13 cellular contexts compared by ENCODE assay signal in the genomic region with DNA sequence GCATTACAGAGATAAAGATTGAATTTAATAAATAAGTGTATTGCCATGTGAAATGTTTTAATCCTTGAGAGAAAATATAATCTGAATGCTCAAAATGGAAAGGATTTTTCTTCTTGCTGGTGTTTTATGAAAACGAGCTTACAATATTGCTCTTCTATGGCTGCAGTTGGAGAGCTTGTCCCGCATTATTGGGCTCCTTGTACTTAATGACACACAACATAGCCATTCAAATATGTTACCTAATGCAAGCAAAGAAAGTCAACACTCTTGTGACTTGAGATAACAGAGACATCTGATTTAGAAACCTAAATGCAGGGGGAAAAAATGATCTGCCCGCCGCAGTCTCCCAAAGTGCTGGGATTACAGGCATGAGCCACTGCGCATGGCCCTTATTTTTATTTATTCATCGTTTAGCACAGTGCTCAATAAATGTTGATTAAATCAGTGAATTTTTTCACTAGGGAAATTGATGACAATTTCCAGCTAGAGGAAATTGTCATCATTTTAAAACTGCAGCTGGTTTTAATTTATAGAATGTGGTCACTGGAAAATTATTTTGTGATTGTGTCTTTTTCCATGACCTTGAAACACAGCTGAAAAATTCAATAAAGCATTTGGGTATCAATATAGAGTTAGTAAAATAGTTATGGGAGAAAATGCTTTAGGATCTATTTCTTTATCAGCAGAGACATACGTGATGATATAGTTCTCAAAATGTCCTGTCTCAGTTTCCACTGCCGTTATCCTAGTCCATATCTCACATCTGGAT. TPM values are rescaled to one million over a fixed set of nuclear protein-coding genes. Genes with fewer than 3 reads are reported as not detected.
A peak's percentile ranks its signal among the peaks of the same experiment; 100 is the strongest.
DNase-seq lines count a peak whose midpoint lies in the region; ATAC-seq and TF ChIP-seq lines count a peak whose summit lies in the region.
"Had no signal": no experiment of that assay in that cellular context is flagged by ENCODE, and none has a peak within 500 bp of the region (broad histone marks: within the 10 kb centered on the region; RNA-seq: fewer than 3 reads in every experiment).

No MANE protein-coding gene starts in this region.

- no peaks in the 10 kb centered on the region for H3K9me3 Mint-ChIP-seq in activated CD8-positive, alpha-beta T cell treated with anti-CD3 and anti-CD28 coated beads for 36 hours
- H3K9me3 Mint-ChIP-seq: activated T-cell treated with anti-CD3 and anti-CD28 coated beads, Interleukin-2, amount 50 U/mL, for 72 hours; T-helper 2 cell treated with Interferon-gamma antibody and Interleukin-4, amounts not matched to agents 5 μg/mL and 100 μg/mL, for 36 hours had no signal

- peak overlapping the region; percentile 52 for H2AFZ ChIP-seq in ACC112 (ENCODE audit: low read length, unreplicated experiment)
- no peak overlapping the region for H2AFZ ChIP-seq in OCI-LY7 (ENCODE audit: low read length)

- H3K9me3 ChIP-seq in OCI-LY7 (ENCODE audit: low read length) (no peaks in the 10 kb centered on the region), gastrocnemius medialis (no peaks in the 10 kb centered on the region), body of pancreas (no peaks in the 10 kb centered on the region)

- DNase-seq in OCI-LY7 (ENCODE audit: low spot score) (no peak), fibroblast of mammary gland (ENCODE audit: low read depth) (peak; percentile 21), gastrocnemius medialis (no peak), body of pancreas (no peak), H7 (no peak), SK-N-DZ (ENCODE audit: low spot score) (no peak)
- no peak for DNase-seq in activated CD8-positive, alpha-beta T cell treated with anti-CD3 and anti-CD28 coated beads for 36 hours
- DNase-seq: activated T-cell treated with anti-CD3 and anti-CD28 coated beads, Interleukin-2, amount 50 U/mL, for 72 hours; AML-193; NCI-H82; stimulated activated CD4-positive, alpha-beta T cell treated with anti-CD3 and anti-CD28 coated beads, Interleukin-2, amount 100 ng/mL, for 48 hours had no signal

- H3K27me3 ChIP-seq in ACC112 (ENCODE audit: insufficient read depth, low read length) (no peaks in the 10 kb centered on the region), gastrocnemius medialis (no peaks in the 10 kb centered on the region), body of pancreas (no peaks in the 10 kb centered on the region), H7 (ENCODE audit: control insufficient read depth, insufficient read depth, low read length) (peaks cover 12% of the 10 kb centered on the region)

- in situ Hi-C loops in gastrocnemius medialis (cut with MboI; ENCODE audit: low sequenced_read_pairs in 4 of 4), result no loop called here

- H3K4me3 ChIP-seq in ACC112 (ENCODE audit: low read depth, low read length) (peak overlapping the region; percentile 98), OCI-LY7 (ENCODE audit: low read depth, low read length, poor library complexity, severe bottlenecking) (no peak overlapping the region), fibroblast of mammary gland (ENCODE audit: control insufficient read depth, low read depth, low read length) (peak overlapping the region; percentile 21), gastrocnemius medialis (peak overlapping the region in 1 of 4 donors; percentile 79), body of pancreas (no peak overlapping the region), H7 (ENCODE audit: insufficient read depth, low read depth, low read length) (no peak overlapping the region)

- H3K36me3 ChIP-seq in ACC112 (ENCODE audit: insufficient read depth, low read length) (no peaks in the 10 kb centered on the region), OCI-LY7 (ENCODE audit: insufficient read depth, low read length) (peaks cover 17% of the 10 kb centered on the region), gastrocnemius medialis (no peaks in the 10 kb centered on the region), body of pancreas (replicated peaks in 1 of 2; ENCODE audit: insufficient read depth in 1 of 2, low read depth in 2 of 2) (no peaks in the 10 kb centered on the region), H7 (replicated peaks; ENCODE audit: control insufficient read depth, insufficient read depth, low read length) (no peaks in the 10 kb centered on the region)

- H3K4me2 ChIP-seq in OCI-LY7 (ENCODE audit: low read length), result peak overlapping the region; percentile 80

- H4K20me1 ChIP-seq in OCI-LY7 (ENCODE audit: insufficient read depth, low read length), result peaks cover 12% of the 10 kb centered on the region

- H3K4me3 Mint-ChIP-seq in activated CD8-positive, alpha-beta T cell treated with anti-CD3 and anti-CD28 coated beads for 36 hours, result no peak overlapping the region
- H3K4me3 Mint-ChIP-seq: T-helper 2 cell treated with Interferon-gamma antibody and Interleukin-4, amounts not matched to agents 5 μg/mL and 100 μg/mL, for 36 hours had no signal

- H3K27ac Mint-ChIP-seq in activated CD8-positive, alpha-beta T cell treated with anti-CD3 and anti-CD28 coated beads for 36 hours, result no peak overlapping the region
- H3K27ac Mint-ChIP-seq: activated T-cell treated with anti-CD3 and anti-CD28 coated beads, Interleukin-2, amount 50 U/mL, for 72 hours; T-helper 2 cell treated with Interferon-gamma antibody and Interleukin-4, amounts not matched to agents 5 μg/mL and 100 μg/mL, for 36 hours had no signal

- peaks cover 5% of the 10 kb centered on the region for H3K36me3 Mint-ChIP-seq in activated CD8-positive, alpha-beta T cell treated with anti-CD3 and anti-CD28 coated beads for 36 hours (ENCODE audit: low read depth)

- TF ChIP-seq POLR2A in gastrocnemius medialis (IDR thresholded peaks at IDR 0.05) (no peak), body of pancreas (IDR thresholded peaks at IDR 0.05) (no peak)

- 54 to 65% methylated on average over 8 of the region's 8 CpGs for WGBS in body of pancreas, 2 donors

- no TSS peak for BruUV-seq in OCI-LY7 (replicated peaks; lab: Mats Ljungman, UMichigan)

- H3K9me2 ChIP-seq in OCI-LY7 (ENCODE audit: insufficient read depth, low read length), result no peaks in the 10 kb centered on the region

- peaks cover 22% of the 10 kb centered on the region for H3K79me2 ChIP-seq in ACC112 (ENCODE audit: control insufficient read depth, insufficient read depth, low read length, unreplicated experiment)
- H3K79me2 ChIP-seq in OCI-LY7 (ENCODE audit: insufficient read depth, low read depth, low read length), result peaks cover 21% of the 10 kb centered on the region

- TF ChIP-seq CTCF in OCI-LY7 (conservative IDR thresholded peaks at IDR 0.05; ENCODE audit: low read length) (no peak), fibroblast of mammary gland (conservative IDR thresholded peaks at IDR 0.05; ENCODE audit: control insufficient read depth, insufficient read depth, low read depth, low read length) (no peak), gastrocnemius medialis (IDR thresholded peaks at IDR 0.05 in 4 of 5, conservative IDR thresholded peaks at IDR 0.05 in 1 of 5) (no peak), body of pancreas (IDR thresholded peaks at IDR 0.05) (no peak)
- no peak for TF ChIP-seq CTCF in activated CD8-positive, alpha-beta T cell treated with anti-CD3 and anti-CD28 coated beads for 36 hours (IDR thresholded peaks at IDR 0.05)

- ATAC-seq in gastrocnemius medialis (no peak), body of pancreas (no peak)
- no peak for ATAC-seq in activated CD8-positive, alpha-beta T cell treated with anti-CD3 and anti-CD28 coated beads for 36 hours
- ATAC-seq: activated T-cell treated with anti-CD3 and anti-CD28 coated beads, Interleukin-2, amount 50 U/mL, for 72 hours had no signal

- CTCF ChIA-PET in OCI-LY7 (lab: Charles Lee; ENCODE audit: unreplicated experiment), result no interaction called here
- CTCF ChIA-PET in activated CD8-positive, alpha-beta T cell treated with anti-CD3 and anti-CD28 coated beads for 36 hours (lab: Charles Lee), result interaction anchor here (0.7 to 1.8 kb wide), 4 partner anchors 8 to 59 kb away, joined by 3 to 4 read pairs (median 3); no protein-coding TSS in a partner anchor

- H3K27ac ChIP-seq in ACC112 (ENCODE audit: low read depth, low read length), result peak overlapping the region; percentile 64
- H3K27ac ChIP-seq in OCI-LY7 (ENCODE audit: low read depth, low read length, poor library complexity, severe bottlenecking), result no peak overlapping the region
- H3K27ac ChIP-seq in gastrocnemius medialis, result peak overlapping the region; percentile 79 to 93 (median 90)
- H3K27ac ChIP-seq in body of pancreas, result peak overlapping the region in 1 of 4 donors; percentile 91

- peaks cover 13% of the 10 kb centered on the region for H3K27me3 Mint-ChIP-seq in activated CD8-positive, alpha-beta T cell treated with anti-CD3 and anti-CD28 coated beads for 36 hours

- peaks cover 11% of the 10 kb centered on the region for H3K4me1 ChIP-seq in ACC112 (ENCODE audit: control insufficient read depth, insufficient read depth, low read length, unreplicated experiment)
- H3K4me1 ChIP-seq in OCI-LY7 (ENCODE audit: insufficient read depth, low read length, poor library complexity, severe bottlenecking), result peaks cover 27% of the 10 kb centered on the region
- H3K4me1 ChIP-seq in gastrocnemius medialis, result peaks cover 10 to 19% of the 10 kb centered on the region in 2 donors
- peaks cover 22% of the 10 kb centered on the region for H3K4me1 ChIP-seq in body of pancreas

- intact Hi-C loops in OCI-LY7 (cut with micrococcal nuclease; ENCODE audit: unreplicated experiment) (no loop called here), gastrocnemius medialis (cut with DNase I; ENCODE audit: low total_unique reads) (no loop called here), body of pancreas (cut with DNase I) (no loop called here)
- intact Hi-C loops in activated CD8-positive, alpha-beta T cell treated with anti-CD3 and anti-CD28 coated beads for 36 hours (cut with micrococcal nuclease), result no loop called here

- POLR2A ChIA-PET in OCI-LY7 (lab: Charles Lee), result interaction anchor here (0.6 to 17.9 kb wide), 9 partner anchors 8 to 63 kb away, joined by 3 to 365 read pairs (median 4); no protein-coding TSS in a partner anchor
- POLR2A ChIA-PET in activated CD8-positive, alpha-beta T cell treated with anti-CD3 and anti-CD28 coated beads for 36 hours (lab: Charles Lee), result no interaction called here

- peaks cover 18% of the 10 kb centered on the region for H3K4me1 Mint-ChIP-seq in activated CD8-positive, alpha-beta T cell treated with anti-CD3 and anti-CD28 coated beads for 36 hours (ENCODE audit: low read depth)

RNA-seq across cellular contexts. Expression of a gene that starts 2.4 kb away (rescaled TPM):
- 63.2 and 74.3 TPM in 2 replicates for total RNA-seq in OCI-LY7 (2014; rRNA removed; shearing (Covaris generic))
- 174 and 185 TPM in 2 replicates for total RNA-seq in OCI-LY7 (2022)
- 10 to 100 TPM; 11.0 to 34.4 (median 14.9) TPM for total RNA-seq in gastrocnemius medialis
- total RNA-seq in body of pancreas, result 10 to 100 TPM in 1 of 2 donors, 1 to 10 TPM in 1; 8.2 to 15.3 TPM
- total RNA-seq in H7 (2014; rRNA removed; shearing (Covaris generic)), result 65.8 and 69.7 TPM in 2 replicates
- polyA plus RNA-seq in SK-N-DZ (2014; cell fraction: cytosol; rRNA removed), result 20.7 and 24.3 TPM in 2 replicates
- 22.9 and 33.0 TPM in 2 replicates for polyA plus RNA-seq in SK-N-DZ (2014; cell fraction: nucleus; rRNA removed)
- 10 to 100 TPM; 23.8 to 25.6 TPM for total RNA-seq in activated CD8-positive, alpha-beta T cell treated with anti-CD3 and anti-CD28 coated beads for 36 hours

RNA-seq across cellular contexts. Expression of a gene that starts 17.4 kb away (rescaled TPM):
- total RNA-seq in OCI-LY7 (2014; rRNA removed; shearing (Covaris generic)), result 3.5 and 8.2 TPM in 2 replicates
- total RNA-seq in OCI-LY7 (2022), result 42.9 and 52.6 TPM in 2 replicates
- total RNA-seq in gastrocnemius medialis, result 1 to 10 TPM; 1.5 to 6.4 (median 4.7) TPM
- 1 to 10 TPM; 1.3 to 3.4 TPM for total RNA-seq in body of pancreas
- 0.90 and 1.1 TPM in 2 replicates for total RNA-seq in H7 (2014; rRNA removed; shearing (Covaris generic))
- not detected in 2 replicates for polyA plus RNA-seq in SK-N-DZ (2014; cell fraction: cytosol; rRNA removed)
- not detected in 2 replicates for polyA plus RNA-seq in SK-N-DZ (2014; cell fraction: nucleus; rRNA removed)
- total RNA-seq in activated CD8-positive, alpha-beta T cell treated with anti-CD3 and anti-CD28 coated beads for 36 hours, result under 1 TPM; 0.29 to 0.56 TPM

Comparison
In these comparisons a context has a peak if more than half of its experiments do, and no peak if none do; other contexts are left out.
1. H3K4me3 ChIP-seq: peak in ACC112 (single experiment) and fibroblast of mammary gland (single experiment); none in OCI-LY7 (single experiment), body of pancreas (0 of 2) and H7 (single experiment).